In the genomic region with DNA sequence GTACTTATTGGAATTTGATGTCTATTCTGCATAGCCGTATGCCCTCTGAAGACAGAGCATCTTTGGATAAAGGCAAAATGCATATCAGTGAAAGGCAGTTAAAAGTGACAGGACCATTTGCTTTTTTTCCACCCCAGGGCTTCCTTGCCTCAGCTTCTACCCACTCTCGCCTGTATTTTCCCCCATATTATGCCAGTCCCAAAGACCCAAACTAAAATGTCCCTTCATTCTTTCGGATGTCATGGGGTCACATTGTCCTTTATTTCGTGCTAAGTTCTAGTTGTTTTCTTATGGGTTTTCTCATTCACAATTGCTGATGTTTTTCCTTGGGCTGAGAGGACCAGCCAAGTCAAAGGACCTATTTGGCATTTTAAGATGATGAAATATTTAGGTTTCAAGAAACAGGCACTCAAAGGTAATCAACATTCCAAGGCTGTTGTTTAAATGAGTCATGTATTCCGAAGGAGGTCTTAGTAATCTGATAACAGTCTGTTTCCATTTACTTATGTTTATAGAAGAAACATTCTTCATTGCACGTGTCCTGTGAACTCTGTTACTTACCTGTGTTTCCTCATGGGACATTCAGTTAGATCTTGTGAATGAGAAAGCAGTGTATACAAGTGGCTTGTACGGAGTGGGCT, we compare ENCODE assay signal across 13 cellular contexts.
A peak's percentile ranks its signal among the peaks of the same experiment; 100 is the strongest.
DNase-seq lines count a peak whose midpoint lies in the region; ATAC-seq and TF ChIP-seq lines count a peak whose summit lies in the region.
"Had no signal": no experiment of that assay in that cellular context is flagged by ENCODE, and none has a peak within 500 bp of the region (broad histone marks: within the 10 kb centered on the region; RNA-seq: fewer than 3 reads in every experiment).

No MANE protein-coding gene starts in this region.

- TF ChIP-seq RAD21 in HCT116 (IDR thresholded peaks at IDR 0.05; ENCODE audit: low read depth) (no peak), SK-N-SH (IDR thresholded peaks at IDR 0.05; ENCODE audit: low read length) (no peak)

- BruUV-seq in HCT116 (replicated peaks; lab: Mats Ljungman, UMichigan), result no TSS peak

- DNase-seq in HCT116 (ENCODE audit: low read depth, low spot score), result peak; percentile 56
- no peak for DNase-seq in SK-N-SH
- DNase-seq in foreskin fibroblast, result peak; percentile 24 to 41
- DNase-seq in retinal pigment epithelial cell (ENCODE audit: low read depth), result peak; percentile 80
- no peak for DNase-seq in endothelial cell (ENCODE audit: low spot score)
- DNase-seq in stimulated activated CD4-positive, alpha-beta T cell treated with anti-CD3 and anti-CD28 coated beads, Interleukin-12 subunit alpha, Interleukin-12 subunit beta, amount 100 ng/mL, for 4 hours, result no peak
- DNase-seq: activated CD4-positive, alpha-beta memory T cell treated with anti-CD3 and anti-CD28 coated beads, Interleukin-2, amount 10 ng/mL, durations not matched to agents 7 days and 5 days; left ventricle myocardium inferior; NCI-H446 had no signal

- H3K9me2 ChIP-seq in HCT116 (ENCODE audit: insufficient read depth), result no peaks in the 10 kb centered on the region
- H3K9me2 ChIP-seq in SK-N-SH, result no peaks in the 10 kb centered on the region

- H3K4me2 ChIP-seq in HCT116 (ENCODE audit: low read length) (peak overlapping the region; percentile 52), SK-N-SH (peak overlapping the region; percentile 60; the same call in 1 of the 2 replicates)

- 7% methylated on average over 7 of the region's 7 CpGs for WGBS in SK-N-SH (ENCODE audit: low lambda C conversion rate)

- H3K27me3 Mint-ChIP-seq in endothelial cell (ENCODE audit: unreplicated experiment), result peaks cover 2% of the 10 kb centered on the region

- H3K36me3 ChIP-seq in HCT116 (ENCODE audit: control insufficient read depth in 1 of 2, insufficient read depth in 2 of 2, low read length in 2 of 2) (no peaks in the 10 kb centered on the region), SK-N-SH (replicated peaks in 1 of 2; ENCODE audit: control insufficient read depth in 1 of 2, insufficient read depth in 2 of 2, low read length in 1 of 2) (no peaks in the 10 kb centered on the region)
- H3K36me3 ChIP-seq: left ventricle myocardium inferior, suprapubic skin had no signal

- RAD21 ChIA-PET in HCT116 (lab: Charles Lee; ENCODE audit: low non-redundant PET in 1 of 2, low total read pairs in 2 of 2, uncharacterized antibody in 2 of 2, unreplicated experiment in 2 of 2), result no interaction called here

- intact Hi-C loops in HCT116 (cut with micrococcal nuclease), result no loop called here

- CTCF ChIA-PET in HCT116 (lab: Charles Lee) (no interaction called here), SK-N-SH (lab: Yijun Ruan, JAX) (no interaction called here)

- H3K79me2 ChIP-seq in HCT116 (ENCODE audit: insufficient read depth, low read length), result no peaks in the 10 kb centered on the region
- H3K79me2 ChIP-seq in SK-N-SH (ENCODE audit: insufficient read depth), result no peaks in the 10 kb centered on the region

- TF ChIP-seq EP300 in SK-N-SH (IDR thresholded peaks at IDR 0.05; ENCODE audit: borderline replicate concordance in 1 of 2, low read depth in 1 of 2, low read length in 1 of 2), result no peak

- no peak for TF ChIP-seq CTCF in HCT116 (IDR thresholded peaks at IDR 0.05 in 2 of 3, conservative IDR thresholded peaks at IDR 0.05 in 1 of 3; ENCODE audit: borderline replicate concordance in 1 of 3, insufficient read depth in 1 of 3, low read depth in 2 of 3, low read length in 2 of 3)
- TF ChIP-seq CTCF in SK-N-SH (IDR thresholded peaks at IDR 0.05), result no peak
- TF ChIP-seq CTCF in foreskin fibroblast (IDR thresholded peaks at IDR 0.05; ENCODE audit: low read depth, low read length), result no peak
- no peak for TF ChIP-seq CTCF in retinal pigment epithelial cell (conservative IDR thresholded peaks at IDR 0.05; ENCODE audit: low read depth, low read length)
- TF ChIP-seq CTCF in endothelial cell (IDR thresholded peaks at IDR 0.05; ENCODE audit: unreplicated experiment), result no peak

- no peaks in the 10 kb centered on the region for H3K36me3 Mint-ChIP-seq in endothelial cell (ENCODE audit: low read depth, unreplicated experiment)
- H3K36me3 Mint-ChIP-seq: activated naive CD4-positive, alpha-beta T cell treated with anti-CD3 and anti-CD28 coated beads, Interleukin-2, amount 50 U/mL, for 24 hours had no signal

- H4K20me1 ChIP-seq in HCT116 (ENCODE audit: insufficient read depth), result no peaks in the 10 kb centered on the region
- H4K20me1 ChIP-seq in SK-N-SH (ENCODE audit: insufficient read depth), result no peaks in the 10 kb centered on the region

- peaks cover 13% of the 10 kb centered on the region for H3F3A ChIP-seq in SK-N-SH (replicated peaks; ENCODE audit: insufficient read depth)

- no peaks in the 10 kb centered on the region for H3K27me3 ChIP-seq in HCT116 (ENCODE audit: insufficient read depth, low read length)
- no peaks in the 10 kb centered on the region for H3K27me3 ChIP-seq in SK-N-SH (ENCODE audit: insufficient read depth)
- H3K27me3 ChIP-seq: suprapubic skin had no signal

- H2AFZ ChIP-seq in HCT116 (ENCODE audit: low read depth, low read length, poor library complexity, severe bottlenecking) (peak overlapping the region; percentile 1), SK-N-SH (ENCODE audit: low read depth) (0 out of 2 replicates have a peak overlapping the region, but pooled peaks have one; percentile 10)

- H3K27ac ChIP-seq in HCT116 (ENCODE audit: low read depth, low read length) (no peak overlapping the region), SK-N-SH (ENCODE audit: low read depth in 2 of 2, low read length in 1 of 2) (peak overlapping the region in 1 of 2 experiments; percentile 67; a peak in 2 of 4 replicates)
- H3K27ac ChIP-seq: left ventricle myocardium inferior, suprapubic skin had no signal

- peak; percentile 72 for ATAC-seq in HCT116
- no peak for ATAC-seq in GM21526 (IDR thresholded peaks at IDR 0.05; ENCODE audit: low FRiP score, unreplicated experiment)
- ATAC-seq in GM21381 (IDR thresholded peaks at IDR 0.05; ENCODE audit: unreplicated experiment), result no peak

- H3K4me1 Mint-ChIP-seq in endothelial cell (ENCODE audit: unreplicated experiment), result no peaks in the 10 kb centered on the region
- H3K4me1 Mint-ChIP-seq: activated CD4-positive, alpha-beta memory T cell treated with anti-CD3 and anti-CD28 coated beads, Interleukin-2, amount 10 ng/mL, durations not matched to agents 7 days and 5 days; activated naive CD4-positive, alpha-beta T cell treated with anti-CD3 and anti-CD28 coated beads, Interleukin-2, amount 50 U/mL, for 24 hours had no signal

- no peak overlapping the region; a peak in 1 of 4 replicates for H3K4me3 ChIP-seq in HCT116 (replicated peaks in 1 of 2; ENCODE audit: low read depth in 1 of 2, low read length in 2 of 2)
- H3K4me3 ChIP-seq in SK-N-SH (ENCODE audit: low read depth in 2 of 2, low read length in 1 of 2), result no peak overlapping the region
- no peak overlapping the region for H3K4me3 ChIP-seq in foreskin fibroblast (ENCODE audit: low read depth in 1 of 2, low read length in 2 of 2)
- no peak overlapping the region for H3K4me3 ChIP-seq in retinal pigment epithelial cell (ENCODE audit: low read length)
- H3K4me3 ChIP-seq: left ventricle myocardium inferior, suprapubic skin had no signal

- no peak overlapping the region for H3K27ac Mint-ChIP-seq in endothelial cell (ENCODE audit: unreplicated experiment)
- H3K27ac Mint-ChIP-seq: activated CD4-positive, alpha-beta memory T cell treated with anti-CD3 and anti-CD28 coated beads, Interleukin-2, amount 10 ng/mL, durations not matched to agents 7 days and 5 days; activated naive CD4-positive, alpha-beta T cell treated with anti-CD3 and anti-CD28 coated beads, Interleukin-2, amount 50 U/mL, for 24 hours had no signal

- H3K9ac ChIP-seq in HCT116 (ENCODE audit: low read length), result no peak overlapping the region
- H3K9ac ChIP-seq in SK-N-SH, result peak overlapping the region; percentile 19; the same call in 1 of the 2 replicates

- H3K9me3 ChIP-seq in HCT116 (ENCODE audit: control insufficient read depth in 1 of 2, insufficient read depth in 1 of 2, low read depth in 1 of 2, low read length in 2 of 2) (no peaks in the 10 kb centered on the region), SK-N-SH (no peaks in the 10 kb centered on the region)
- H3K9me3 ChIP-seq: left ventricle myocardium inferior, suprapubic skin had no signal

- no peak for TF ChIP-seq POLR2A in HCT116 (IDR thresholded peaks at IDR 0.05; ENCODE audit: borderline replicate concordance, extremely low read depth, insufficient read depth, insufficient read length)

- POLR2A ChIA-PET in HCT116 (lab: Charles Lee) (no interaction called here), SK-N-SH (lab: Yijun Ruan, JAX) (no interaction called here)

- H3K4me3 Mint-ChIP-seq in endothelial cell (ENCODE audit: unreplicated experiment), result no peak overlapping the region
- H3K4me3 Mint-ChIP-seq: activated CD4-positive, alpha-beta memory T cell treated with anti-CD3 and anti-CD28 coated beads, Interleukin-2, amount 10 ng/mL, durations not matched to agents 7 days and 5 days; activated naive CD4-positive, alpha-beta T cell treated with anti-CD3 and anti-CD28 coated beads, Interleukin-2, amount 50 U/mL, for 24 hours had no signal

- H3K4me1 ChIP-seq in HCT116 (ENCODE audit: control insufficient read depth in 1 of 2, insufficient read depth in 2 of 2, low read length in 2 of 2), result peaks cover 20 to 22% of the 10 kb centered on the region in 2 experiments
- H3K4me1 ChIP-seq in SK-N-SH (ENCODE audit: control insufficient read depth in 1 of 2, insufficient read depth in 2 of 2, low read depth in 1 of 2, low read length in 1 of 2), result 0 out of 4 replicates have a peak, but pooled peaks cover 0 to 7% of the 10 kb centered on the region in 2 experiments

- no peaks in the 10 kb centered on the region for H3K9me3 Mint-ChIP-seq in endothelial cell (ENCODE audit: unreplicated experiment)
- H3K9me3 Mint-ChIP-seq: activated CD4-positive, alpha-beta memory T cell treated with anti-CD3 and anti-CD28 coated beads, Interleukin-2, amount 10 ng/mL, durations not matched to agents 7 days and 5 days; activated naive CD4-positive, alpha-beta T cell treated with anti-CD3 and anti-CD28 coated beads, Interleukin-2, amount 50 U/mL, for 24 hours had no signal

TF ChIP-seq in HCT116, 20 proteins besides CTCF, POLR2A, EP300 and RAD21 (continues in another document):
- no peak for TF ChIP-seq EZH2 (IDR thresholded peaks at IDR 0.05)
- TF ChIP-seq, protein P1, sequence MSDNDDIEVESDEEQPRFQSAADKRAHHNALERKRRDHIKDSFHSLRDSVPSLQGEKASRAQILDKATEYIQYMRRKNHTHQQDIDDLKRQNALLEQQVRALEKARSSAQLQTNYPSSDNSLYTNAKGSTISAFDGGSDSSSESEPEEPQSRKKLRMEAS (IDR thresholded peaks at IDR 0.05), result peak; percentile 43; the same call in 1 of the 2 replicates

TF ChIP-seq in SK-N-SH, 30 proteins besides CTCF, POLR2A, EP300 and RAD21 (continues in another document):
- TF ChIP-seq NFIC (IDR thresholded peaks at IDR 0.05; ENCODE audit: borderline replicate concordance), result no peak
- no peak for TF ChIP-seq SIN3A (IDR thresholded peaks at IDR 0.05; ENCODE audit: borderline replicate concordance, low read depth, low read length)

Comparison
In these comparisons a context has a peak if more than half of its experiments do, and no peak if none do; other contexts are left out.
1. DNase-seq: peak in HCT116 (single experiment), foreskin fibroblast (2 of 2) and retinal pigment epithelial cell (single experiment); none in SK-N-SH (single experiment), endothelial cell (single experiment) and stimulated activated CD4-positive, alpha-beta T cell treated with anti-CD3 and anti-CD28 coated beads, Interleukin-12 subunit alpha, Interleukin-12 subunit beta, amount 100 ng/mL, for 4 hours (single experiment).